Comparison of ENCODE assay signal across 1 cellular context in the genomic region with DNA sequence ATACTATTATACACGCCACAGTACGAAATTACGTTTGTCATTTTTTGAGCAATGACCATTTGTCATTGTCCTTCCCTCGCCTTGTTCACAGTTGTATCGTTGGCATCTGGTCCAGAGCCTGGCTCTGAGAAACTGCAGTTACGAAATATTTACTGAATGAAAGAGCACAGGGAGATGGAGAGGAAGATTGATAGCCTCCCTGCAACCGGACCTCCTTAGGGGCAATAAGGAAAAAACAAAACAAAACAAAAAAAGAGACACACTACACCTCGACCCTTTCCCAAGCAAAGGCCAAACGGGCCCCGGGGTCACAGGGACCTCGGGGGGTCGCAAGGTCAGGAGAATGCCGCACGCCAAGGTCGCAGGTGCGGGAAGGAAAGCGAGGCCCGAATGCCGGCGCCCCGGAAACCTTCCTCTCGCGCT.
TF ChIP-seq lines count a peak whose summit lies in the region.

No MANE protein-coding gene starts in this region.

TF ChIP-seq in neural cell, 6 proteins besides CTCF, POLR2A, EP300 and RAD21 (continued from another document):
- TF ChIP-seq, protein P1, sequence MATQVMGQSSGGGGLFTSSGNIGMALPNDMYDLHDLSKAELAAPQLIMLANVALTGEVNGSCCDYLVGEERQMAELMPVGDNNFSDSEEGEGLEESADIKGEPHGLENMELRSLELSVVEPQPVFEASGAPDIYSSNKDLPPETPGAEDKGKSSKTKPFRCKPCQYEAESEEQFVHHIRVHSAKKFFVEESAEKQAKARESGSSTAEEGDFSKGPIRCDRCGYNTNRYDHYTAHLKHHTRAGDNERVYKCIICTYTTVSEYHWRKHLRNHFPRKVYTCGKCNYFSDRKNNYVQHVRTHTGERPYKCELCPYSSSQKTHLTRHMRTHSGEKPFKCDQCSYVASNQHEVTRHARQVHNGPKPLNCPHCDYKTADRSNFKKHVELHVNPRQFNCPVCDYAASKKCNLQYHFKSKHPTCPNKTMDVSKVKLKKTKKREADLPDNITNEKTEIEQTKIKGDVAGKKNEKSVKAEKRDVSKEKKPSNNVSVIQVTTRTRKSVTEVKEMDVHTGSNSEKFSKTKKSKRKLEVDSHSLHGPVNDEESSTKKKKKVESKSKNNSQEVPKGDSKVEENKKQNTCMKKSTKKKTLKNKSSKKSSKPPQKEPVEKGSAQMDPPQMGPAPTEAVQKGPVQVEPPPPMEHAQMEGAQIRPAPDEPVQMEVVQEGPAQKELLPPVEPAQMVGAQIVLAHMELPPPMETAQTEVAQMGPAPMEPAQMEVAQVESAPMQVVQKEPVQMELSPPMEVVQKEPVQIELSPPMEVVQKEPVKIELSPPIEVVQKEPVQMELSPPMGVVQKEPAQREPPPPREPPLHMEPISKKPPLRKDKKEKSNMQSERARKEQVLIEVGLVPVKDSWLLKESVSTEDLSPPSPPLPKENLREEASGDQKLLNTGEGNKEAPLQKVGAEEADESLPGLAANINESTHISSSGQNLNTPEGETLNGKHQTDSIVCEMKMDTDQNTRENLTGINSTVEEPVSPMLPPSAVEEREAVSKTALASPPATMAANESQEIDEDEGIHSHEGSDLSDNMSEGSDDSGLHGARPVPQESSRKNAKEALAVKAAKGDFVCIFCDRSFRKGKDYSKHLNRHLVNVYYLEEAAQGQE (IDR thresholded peaks at IDR 0.05; ENCODE audit: borderline replicate concordance) = no peak
TF ChIP-seq in neural cell: peak in this region for 0.
